In the genomic region with DNA sequence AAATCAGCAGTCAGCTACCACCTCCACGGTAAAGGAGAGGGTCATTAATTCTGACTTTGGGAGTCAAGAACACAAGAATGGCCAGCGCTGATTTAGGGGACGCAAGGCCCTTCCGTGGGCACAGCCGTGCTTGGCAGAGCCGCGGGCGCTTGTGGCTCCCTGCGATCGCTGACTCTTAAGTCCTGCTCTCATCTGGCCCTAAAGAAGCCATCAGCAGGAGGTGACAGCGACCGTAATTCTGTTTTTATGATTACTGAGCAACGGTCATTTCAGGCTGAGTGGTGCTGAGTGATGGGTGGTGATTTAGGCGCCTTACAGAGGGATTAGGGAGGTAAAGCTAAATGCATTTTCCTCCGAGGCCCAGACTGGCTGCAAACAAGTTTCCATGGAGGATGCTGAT, we compare ENCODE assay signal across 21 cellular contexts.
DNase-seq lines count a peak whose midpoint lies in the region; ATAC-seq and TF ChIP-seq lines count a peak whose summit lies in the region.
"Had no signal": no experiment of that assay in that cellular context is flagged by ENCODE, and none has a peak within 500 bp of the region (broad histone marks: within the 10 kb centered on the region; RNA-seq: fewer than 3 reads in every experiment).

No MANE protein-coding gene starts in this region.

- 77 to 87% (median 85%) methylated on average over 15 of the region's 15 CpGs for WGBS in spleen, 5 donors

- H3K9me2 ChIP-seq in neural cell (ENCODE audit: insufficient read depth, low read length) = no peaks in the 10 kb centered on the region

- H3K4me1 ChIP-seq in HEK293 (ENCODE audit: control insufficient read depth, insufficient read depth, low read length) (no peaks in the 10 kb centered on the region), spleen (no peaks in the 10 kb centered on the region)
- H3K4me1 ChIP-seq: A549 had no signal

- no peaks in the 10 kb centered on the region for H3F3A ChIP-seq in neural cell (ENCODE audit: insufficient read depth, low read length, poor library complexity, severe bottlenecking)

- peak; percentile 38 for TF ChIP-seq RAD21 in neural cell (conservative IDR thresholded peaks at IDR 0.05)

- POLR2A ChIA-PET in HEK293 (lab: Yijun Ruan, JAX) = no interaction called here

- TF ChIP-seq CTCF in HEK293 (tag by site-specific recombination; IDR thresholded peaks at IDR 0.05) = no peak
- TF ChIP-seq CTCF in neural cell (IDR thresholded peaks at IDR 0.05; ENCODE audit: poor library complexity, severe bottlenecking) = peak; percentile 15
- no peak for TF ChIP-seq CTCF in spleen (IDR thresholded peaks at IDR 0.05 in 8 of 11, conservative IDR thresholded peaks at IDR 0.05 in 3 of 11)

- no peaks in the 10 kb centered on the region for H3K9me3 ChIP-seq in HEK293 (ENCODE audit: control insufficient read depth, insufficient read depth, low read depth, low read length)
- no peaks in the 10 kb centered on the region for H3K9me3 ChIP-seq in neural cell (ENCODE audit: low read length)
- no peaks in the 10 kb centered on the region for H3K9me3 ChIP-seq in spleen
- H3K9me3 ChIP-seq: A549 had no signal

- H3K36me3 ChIP-seq in HEK293 (ENCODE audit: control insufficient read depth in 2 of 2, insufficient read depth in 1 of 2, low read length in 2 of 2) (no peaks in the 10 kb centered on the region), neural cell (ENCODE audit: insufficient read depth, low read length) (no peaks in the 10 kb centered on the region), spleen (no peaks in the 10 kb centered on the region)

- no peak overlapping the region for H3K4me2 ChIP-seq in neural cell (ENCODE audit: low read length)
- H3K4me2 ChIP-seq: A549 had no signal

- H3K9ac ChIP-seq in neural cell (ENCODE audit: low read length) = no peak overlapping the region

- H2AFZ ChIP-seq in neural cell (ENCODE audit: low read depth, low read length) = no peak overlapping the region

- no peaks in the 10 kb centered on the region for H3K27me3 ChIP-seq in neural cell (ENCODE audit: insufficient read depth, low read depth, low read length)
- peaks cover 0 to 5% (median 0%) of the 10 kb centered on the region in 7 donors for H3K27me3 ChIP-seq in spleen (replicated peaks in 1 of 7)

- peak; percentile 25 for TF ChIP-seq EP300 in neural cell (conservative IDR thresholded peaks at IDR 0.05; ENCODE audit: poor library complexity, severe bottlenecking)

- intact Hi-C loops in spleen (cut with DNase I; ENCODE audit: low total_unique reads) = no loop called here

- H3K4me3 ChIP-seq in HEK293 (ENCODE audit: low read depth, low read length) (no peak overlapping the region), neural cell (ENCODE audit: low read length) (no peak overlapping the region), spleen (no peak overlapping the region)
- H3K4me3 ChIP-seq: A549 had no signal

- H3K79me2 ChIP-seq in neural cell (replicated peaks; ENCODE audit: insufficient read depth, low read length) = no peaks in the 10 kb centered on the region

- no peak for TF ChIP-seq POLR2A in spleen (IDR thresholded peaks at IDR 0.05)

- H3K27ac ChIP-seq in HEK293 (ENCODE audit: extremely low read depth, low read depth, low read length) (no peak overlapping the region), neural cell (ENCODE audit: low read length) (peak overlapping the region; percentile 40), spleen (no peak overlapping the region)
- H3K27ac ChIP-seq: A549 had no signal

- no peak for ATAC-seq in HG03571 (IDR thresholded peaks at IDR 0.05; ENCODE audit: unreplicated experiment)
- ATAC-seq: A549, HCT116, Panc1, SK-N-SH treated with all-trans-retinoic acid at 6 μM for 48 hours, T-cell had no signal

- CTCF ChIA-PET in HEK293 (lab: Yijun Ruan, JAX) = no interaction called here

- DNase-seq in DMS153 (lab: John Stamatoyannopoulos, UW) (peak; percentile 51), NCI-H82 (lab: John Stamatoyannopoulos, UW) (peak; percentile 97), iPS-NIHi11 (ENCODE audit: low spot score) (no peak), spleen (no peak), NCI-H1105 (lab: John Stamatoyannopoulos, UW) (no peak)
- DNase-seq: GDM1, GOT3, Kasumi-1, NCI-H1436, NCI-H187 treated with DMSO at 0.1 percent for 48 hours, NCI-H2107, NCI-H446, SIG-M5, T-cell had no signal

- H4K20me1 ChIP-seq in neural cell (ENCODE audit: insufficient read depth) = no peaks in the 10 kb centered on the region

TF ChIP-seq in HEK293, 187 proteins besides CTCF, POLR2A, EP300 and RAD21 (continues in another document):
- no peak for TF ChIP-seq ZNF114 (tag by site-specific recombination; IDR thresholded peaks at IDR 0.05)
- peak; percentile 58 for TF ChIP-seq ZIC2 (tag by site-specific recombination; IDR thresholded peaks at IDR 0.05)
- TF ChIP-seq TCF7L2 (IDR thresholded peaks at IDR 0.05; ENCODE audit: borderline replicate concordance, low read depth, low read length) = peak; percentile 36; the same call in 1 of the 2 replicates
- TF ChIP-seq, protein P1, sequence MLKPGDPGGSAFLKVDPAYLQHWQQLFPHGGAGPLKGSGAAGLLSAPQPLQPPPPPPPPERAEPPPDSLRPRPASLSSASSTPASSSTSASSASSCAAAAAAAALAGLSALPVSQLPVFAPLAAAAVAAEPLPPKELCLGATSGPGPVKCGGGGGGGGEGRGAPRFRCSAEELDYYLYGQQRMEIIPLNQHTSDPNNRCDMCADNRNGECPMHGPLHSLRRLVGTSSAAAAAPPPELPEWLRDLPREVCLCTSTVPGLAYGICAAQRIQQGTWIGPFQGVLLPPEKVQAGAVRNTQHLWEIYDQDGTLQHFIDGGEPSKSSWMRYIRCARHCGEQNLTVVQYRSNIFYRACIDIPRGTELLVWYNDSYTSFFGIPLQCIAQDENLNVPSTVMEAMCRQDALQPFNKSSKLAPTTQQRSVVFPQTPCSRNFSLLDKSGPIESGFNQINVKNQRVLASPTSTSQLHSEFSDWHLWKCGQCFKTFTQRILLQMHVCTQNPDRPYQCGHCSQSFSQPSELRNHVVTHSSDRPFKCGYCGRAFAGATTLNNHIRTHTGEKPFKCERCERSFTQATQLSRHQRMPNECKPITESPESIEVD (tag by site-specific recombination; IDR thresholded peaks at IDR 0.05) = 0 out of 2 replicates have a peak, but pooled peaks have one; percentile 43
- TF ChIP-seq ZSCAN16 (tag by site-specific recombination; IDR thresholded peaks at IDR 0.05) = no peak
- TF ChIP-seq WT1 (tag by site-specific recombination; IDR thresholded peaks at IDR 0.05) = peak; percentile 43; the same call in 1 of the 2 replicates
- no peak for TF ChIP-seq ZNF791 (tag by site-specific recombination; IDR thresholded peaks at IDR 0.05)

TF ChIP-seq in neural cell, 6 proteins besides CTCF, POLR2A, EP300 and RAD21:
- TF ChIP-seq EZH2 (IDR thresholded peaks at IDR 0.05; ENCODE audit: borderline replicate concordance, insufficient read depth, low read length, poor library complexity, severe bottlenecking) (no peak), TAF1 (IDR thresholded peaks at IDR 0.05; ENCODE audit: low read depth) (no peak), POLR2AphosphoS5 (IDR thresholded peaks at IDR 0.05) (peak; percentile 48), MXI1 (conservative IDR thresholded peaks at IDR 0.05; ENCODE audit: poor library complexity, severe bottlenecking) (no peak), SMC3 (conservative IDR thresholded peaks at IDR 0.05; ENCODE audit: poor library complexity) (peak; percentile 36)
- TF ChIP-seq, protein P2, sequence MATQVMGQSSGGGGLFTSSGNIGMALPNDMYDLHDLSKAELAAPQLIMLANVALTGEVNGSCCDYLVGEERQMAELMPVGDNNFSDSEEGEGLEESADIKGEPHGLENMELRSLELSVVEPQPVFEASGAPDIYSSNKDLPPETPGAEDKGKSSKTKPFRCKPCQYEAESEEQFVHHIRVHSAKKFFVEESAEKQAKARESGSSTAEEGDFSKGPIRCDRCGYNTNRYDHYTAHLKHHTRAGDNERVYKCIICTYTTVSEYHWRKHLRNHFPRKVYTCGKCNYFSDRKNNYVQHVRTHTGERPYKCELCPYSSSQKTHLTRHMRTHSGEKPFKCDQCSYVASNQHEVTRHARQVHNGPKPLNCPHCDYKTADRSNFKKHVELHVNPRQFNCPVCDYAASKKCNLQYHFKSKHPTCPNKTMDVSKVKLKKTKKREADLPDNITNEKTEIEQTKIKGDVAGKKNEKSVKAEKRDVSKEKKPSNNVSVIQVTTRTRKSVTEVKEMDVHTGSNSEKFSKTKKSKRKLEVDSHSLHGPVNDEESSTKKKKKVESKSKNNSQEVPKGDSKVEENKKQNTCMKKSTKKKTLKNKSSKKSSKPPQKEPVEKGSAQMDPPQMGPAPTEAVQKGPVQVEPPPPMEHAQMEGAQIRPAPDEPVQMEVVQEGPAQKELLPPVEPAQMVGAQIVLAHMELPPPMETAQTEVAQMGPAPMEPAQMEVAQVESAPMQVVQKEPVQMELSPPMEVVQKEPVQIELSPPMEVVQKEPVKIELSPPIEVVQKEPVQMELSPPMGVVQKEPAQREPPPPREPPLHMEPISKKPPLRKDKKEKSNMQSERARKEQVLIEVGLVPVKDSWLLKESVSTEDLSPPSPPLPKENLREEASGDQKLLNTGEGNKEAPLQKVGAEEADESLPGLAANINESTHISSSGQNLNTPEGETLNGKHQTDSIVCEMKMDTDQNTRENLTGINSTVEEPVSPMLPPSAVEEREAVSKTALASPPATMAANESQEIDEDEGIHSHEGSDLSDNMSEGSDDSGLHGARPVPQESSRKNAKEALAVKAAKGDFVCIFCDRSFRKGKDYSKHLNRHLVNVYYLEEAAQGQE (IDR thresholded peaks at IDR 0.05; ENCODE audit: borderline replicate concordance) = no peak

Comparison
In these comparisons a context has a peak if more than half of its experiments do, and no peak if none do; other contexts are left out.
1. DNase-seq: peak in DMS153 (single experiment) and NCI-H82 (single experiment); none in iPS-NIHi11 (single experiment), spleen (single experiment) and NCI-H1105 (single experiment).